ENCODE assay signal across 1 cellular context in the genomic region with DNA sequence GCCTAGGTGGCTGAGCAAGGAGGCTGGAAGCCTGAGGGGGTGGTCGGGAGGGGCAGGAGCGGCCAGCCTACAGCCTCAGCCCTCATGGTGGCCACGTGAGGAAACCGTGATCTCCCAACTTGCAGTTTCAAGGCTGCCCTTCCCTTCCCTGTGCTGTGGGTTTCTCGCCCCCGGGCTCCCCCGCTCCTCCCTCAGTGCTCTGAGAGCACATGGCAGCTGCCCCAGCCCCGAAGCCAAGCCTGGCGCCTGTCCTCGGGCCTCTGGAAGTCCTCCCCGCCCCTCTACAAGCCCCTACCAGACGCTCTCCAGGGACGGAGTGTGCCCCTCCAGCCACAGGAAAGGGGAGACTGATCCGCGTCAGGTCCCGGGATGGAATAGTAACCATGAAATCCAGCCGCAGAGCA.
TF ChIP-seq lines count a peak whose summit lies in the region.

No MANE protein-coding gene starts in this region.

TF ChIP-seq in HepG2, 621 proteins besides CTCF, POLR2A, EP300 and RAD21:
- TF ChIP-seq AGO2 (optimal IDR thresholded peaks at IDR 0.05; ENCODE audit: low read depth, low read length) (peak; percentile 75), KAT8 (CRISPR knock-in tag; IDR thresholded peaks at IDR 0.05) (no peak)
- TF ChIP-seq, protein P1, sequence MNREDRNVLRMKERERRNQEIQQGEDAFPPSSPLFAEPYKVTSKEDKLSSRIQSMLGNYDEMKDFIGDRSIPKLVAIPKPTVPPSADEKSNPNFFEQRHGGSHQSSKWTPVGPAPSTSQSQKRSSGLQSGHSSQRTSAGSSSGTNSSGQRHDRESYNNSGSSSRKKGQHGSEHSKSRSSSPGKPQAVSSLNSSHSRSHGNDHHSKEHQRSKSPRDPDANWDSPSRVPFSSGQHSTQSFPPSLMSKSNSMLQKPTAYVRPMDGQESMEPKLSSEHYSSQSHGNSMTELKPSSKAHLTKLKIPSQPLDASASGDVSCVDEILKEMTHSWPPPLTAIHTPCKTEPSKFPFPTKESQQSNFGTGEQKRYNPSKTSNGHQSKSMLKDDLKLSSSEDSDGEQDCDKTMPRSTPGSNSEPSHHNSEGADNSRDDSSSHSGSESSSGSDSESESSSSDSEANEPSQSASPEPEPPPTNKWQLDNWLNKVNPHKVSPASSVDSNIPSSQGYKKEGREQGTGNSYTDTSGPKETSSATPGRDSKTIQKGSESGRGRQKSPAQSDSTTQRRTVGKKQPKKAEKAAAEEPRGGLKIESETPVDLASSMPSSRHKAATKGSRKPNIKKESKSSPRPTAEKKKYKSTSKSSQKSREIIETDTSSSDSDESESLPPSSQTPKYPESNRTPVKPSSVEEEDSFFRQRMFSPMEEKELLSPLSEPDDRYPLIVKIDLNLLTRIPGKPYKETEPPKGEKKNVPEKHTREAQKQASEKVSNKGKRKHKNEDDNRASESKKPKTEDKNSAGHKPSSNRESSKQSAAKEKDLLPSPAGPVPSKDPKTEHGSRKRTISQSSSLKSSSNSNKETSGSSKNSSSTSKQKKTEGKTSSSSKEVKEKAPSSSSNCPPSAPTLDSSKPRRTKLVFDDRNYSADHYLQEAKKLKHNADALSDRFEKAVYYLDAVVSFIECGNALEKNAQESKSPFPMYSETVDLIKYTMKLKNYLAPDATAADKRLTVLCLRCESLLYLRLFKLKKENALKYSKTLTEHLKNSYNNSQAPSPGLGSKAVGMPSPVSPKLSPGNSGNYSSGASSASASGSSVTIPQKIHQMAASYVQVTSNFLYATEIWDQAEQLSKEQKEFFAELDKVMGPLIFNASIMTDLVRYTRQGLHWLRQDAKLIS (CRISPR knock-in tag; IDR thresholded peaks at IDR 0.05), result no peak
